8 cellular contexts compared by ENCODE assay signal in genomic region chr12:120649442-120650248, GRCh38. TPM values are rescaled to one million over a fixed set of nuclear protein-coding genes. Genes with fewer than 3 reads are reported as not detected.
DNase-seq lines count a peak whose midpoint lies in the region; ATAC-seq and TF ChIP-seq lines count a peak whose summit lies in the region.

No MANE protein-coding gene starts in this region.

- peak; percentile 28 for DNase-seq in NCI-H146 (lab: John Stamatoyannopoulos, UW)
- no peak for DNase-seq in NCI-H146 treated with DMSO at 0.1 percent for 48 hours (lab: John Stamatoyannopoulos, UW; ENCODE audit: unreplicated experiment)
- DNase-seq in RWPE2 (ENCODE audit: low spot score): no peak
- peak; percentile 12 to 44 for DNase-seq in foreskin fibroblast
- peak in 1 of 2 donors; percentile 51 for DNase-seq in stimulated activated effector memory CD8-positive, alpha-beta T cell treated with anti-CD3 and anti-CD28 coated beads, Interleukin-12 subunit alpha, Interleukin-12 subunit beta, amount 100 ng/mL, for 72 hours (ENCODE audit: low spot score in 2 of 2)
- DNase-seq in H4 (ENCODE audit: low spot score): no peak
- no peak for DNase-seq in inferior parietal cortex (ENCODE audit: extremely low spot score)

- no peaks in the 10 kb centered on the region for H3K36me3 ChIP-seq in RWPE2 (ENCODE audit: low read depth)

- ATAC-seq in RWPE2 (ENCODE audit: low read depth) (no peak), GM21515 (IDR thresholded peaks at IDR 0.05; ENCODE audit: unreplicated experiment) (no peak)
- no peak for ATAC-seq in stimulated activated effector memory CD8-positive, alpha-beta T cell treated with anti-CD3 and anti-CD28 coated beads, Interleukin-12 subunit alpha, Interleukin-12 subunit beta, amount 100 ng/mL, for 72 hours

- peak overlapping the region; percentile 64 for H3K4me3 Mint-ChIP-seq in stimulated activated effector memory CD8-positive, alpha-beta T cell treated with anti-CD3 and anti-CD28 coated beads, Interleukin-12 subunit alpha, Interleukin-12 subunit beta, amount 100 ng/mL, for 72 hours

- H3K4me3 ChIP-seq in RWPE2 (ENCODE audit: severe bottlenecking) (no peak overlapping the region), foreskin fibroblast (ENCODE audit: low read depth in 1 of 2, low read length in 2 of 2) (peak overlapping the region; percentile 33 to 60)

- peaks cover 4% of the 10 kb centered on the region for H3K4me1 ChIP-seq in RWPE2 (ENCODE audit: insufficient read depth, poor library complexity, severe bottlenecking)

- TF ChIP-seq CTCF in RWPE2 (IDR thresholded peaks at IDR 0.05; ENCODE audit: poor library complexity, severe bottlenecking) (peak; percentile 73), foreskin fibroblast (IDR thresholded peaks at IDR 0.05; ENCODE audit: low read depth, low read length) (no peak)

- H3K9me3 ChIP-seq in RWPE2 (ENCODE audit: severe bottlenecking): no peaks in the 10 kb centered on the region

- H3K36me3 Mint-ChIP-seq in stimulated activated effector memory CD8-positive, alpha-beta T cell treated with anti-CD3 and anti-CD28 coated beads, Interleukin-12 subunit alpha, Interleukin-12 subunit beta, amount 100 ng/mL, for 72 hours: no peaks in the 10 kb centered on the region

- peaks cover 2% of the 10 kb centered on the region for H3K27me3 ChIP-seq in RWPE2 (ENCODE audit: insufficient read depth, poor library complexity, severe bottlenecking)

- peaks cover 18% of the 10 kb centered on the region for H3K4me1 Mint-ChIP-seq in stimulated activated effector memory CD8-positive, alpha-beta T cell treated with anti-CD3 and anti-CD28 coated beads, Interleukin-12 subunit alpha, Interleukin-12 subunit beta, amount 100 ng/mL, for 72 hours

- H3K27ac Mint-ChIP-seq in stimulated activated effector memory CD8-positive, alpha-beta T cell treated with anti-CD3 and anti-CD28 coated beads, Interleukin-12 subunit alpha, Interleukin-12 subunit beta, amount 100 ng/mL, for 72 hours: peak overlapping the region; percentile 71

- H3K9me3 Mint-ChIP-seq in stimulated activated effector memory CD8-positive, alpha-beta T cell treated with anti-CD3 and anti-CD28 coated beads, Interleukin-12 subunit alpha, Interleukin-12 subunit beta, amount 100 ng/mL, for 72 hours: no peaks in the 10 kb centered on the region

- no peak overlapping the region for H3K27ac ChIP-seq in RWPE2 (ENCODE audit: poor library complexity, severe bottlenecking)

RNA-seq across cellular contexts. Expression of gene CABP1, which starts 9.2 kb away (rescaled TPM):
- not detected in 2 replicates for total RNA-seq in H4 (2014; rRNA removed; shearing (Covaris generic))

RNA-seq across cellular contexts. Expression of gene MLEC, which starts 37.3 kb away (rescaled TPM):
- 136 and 137 TPM in 2 replicates for total RNA-seq in H4 (2014; rRNA removed; shearing (Covaris generic))

Comparison
In these comparisons a context has a peak if more than half of its experiments do, and no peak if none do; other contexts are left out.
1. DNase-seq: peak in NCI-H146 (single experiment) and foreskin fibroblast (2 of 2); none in NCI-H146 treated with DMSO at 0.1 percent for 48 hours (single experiment), RWPE2 (single experiment), H4 (single experiment) and inferior parietal cortex (single experiment).